In genomic region chrX:129959493-129959832, GRCh38 we compare ENCODE assay signal across 14 cellular contexts. TPM values are rescaled to one million over a fixed set of nuclear protein-coding genes. Genes with fewer than 3 reads are reported as not detected.
A peak's percentile ranks its signal among the peaks of the same experiment; 100 is the strongest.
DNase-seq lines count a peak whose midpoint lies in the region; ATAC-seq and TF ChIP-seq lines count a peak whose summit lies in the region.
"Had no signal": no experiment of that assay in that cellular context is flagged by ENCODE, and none has a peak within 500 bp of the region (broad histone marks: within the 10 kb centered on the region; RNA-seq: fewer than 3 reads in every experiment).

No MANE protein-coding gene starts in this region.

- H4K12ac ChIP-seq in trophoblast cell (ENCODE audit: low read depth, low read length), result no peak overlapping the region

- no peak overlapping the region for H2AK5ac ChIP-seq in trophoblast cell (ENCODE audit: low read length)

- BruUV-seq in Panc1 (replicated peaks; lab: Mats Ljungman, UMichigan), result no TSS peak

- H3K79me1 ChIP-seq in trophoblast cell (ENCODE audit: low read length), result peaks cover 7% of the 10 kb centered on the region

- H3K23ac ChIP-seq in trophoblast cell (ENCODE audit: low read length), result no peak overlapping the region

- H3K4me2 ChIP-seq in hepatocyte (peak overlapping the region; percentile 53), trophoblast cell (ENCODE audit: low read length) (peak overlapping the region; percentile 40)

- no peaks in the 10 kb centered on the region for H4K20me1 ChIP-seq in hepatocyte (ENCODE audit: insufficient read depth, poor library complexity, severe bottlenecking)

- ATAC-seq in Panc1 (peak; percentile 59), HG03378 (IDR thresholded peaks at IDR 0.05; ENCODE audit: unreplicated experiment) (no peak)

- intact Hi-C loops in Panc1 (cut with micrococcal nuclease; ENCODE audit: unreplicated experiment), result no loop called here

- no peak overlapping the region for H4K8ac ChIP-seq in trophoblast cell (ENCODE audit: low read depth, low read length)

- 0 out of 2 replicates have a peak overlapping the region, but pooled peaks have one; percentile 2 for H3K27ac ChIP-seq in Panc1 (ENCODE audit: low read length)
- H3K27ac ChIP-seq in hepatocyte, result no peak overlapping the region
- no peak overlapping the region for H3K27ac ChIP-seq in trophoblast cell (ENCODE audit: low read depth, low read length)

- H2BK12ac ChIP-seq in trophoblast cell (ENCODE audit: low read length), result no peak overlapping the region

- CTCF ChIA-PET in Panc1 (lab: Charles Lee), result no interaction called here

- peak; percentile 18 for DNase-seq in NCI-H146 (lab: John Stamatoyannopoulos, UW)
- no peak for DNase-seq in NCI-H146 treated with DMSO at 0.1 percent for 48 hours (lab: John Stamatoyannopoulos, UW; ENCODE audit: unreplicated experiment)
- DNase-seq in Panc1 (ENCODE audit: low read depth, low spot score), result no peak
- peak; percentile 66 for DNase-seq in hepatocyte (ENCODE audit: low spot score)
- peak; percentile 23 to 52 for DNase-seq in trophoblast cell
- no peak for DNase-seq in NCI-H2081 treated with DMSO at 0.1 percent for 48 hours (lab: John Stamatoyannopoulos, UW)
- DNase-seq in mesenteric fat pad (ENCODE audit: low spot score), result no peak
- DNase-seq: 8988T; activated naive CD4-positive, alpha-beta T cell treated with Interleukin-2 at 50 U/mL for 16 hours; esophagus squamous epithelium; GOT3; NCI-H226; RPMI8226 had no signal

- no peak overlapping the region for H3K9ac ChIP-seq in trophoblast cell (ENCODE audit: low read length)

- H3K4ac ChIP-seq in trophoblast cell (ENCODE audit: low read depth, low read length), result no peak overlapping the region

- H3K4me1 ChIP-seq in Panc1 (ENCODE audit: control insufficient read depth, insufficient read depth, low read length) (peaks cover 40% of the 10 kb centered on the region), hepatocyte (ENCODE audit: insufficient read depth) (no peaks in the 10 kb centered on the region), trophoblast cell (ENCODE audit: control insufficient read depth in 1 of 2, insufficient read depth in 2 of 2, low read length in 2 of 2) (peaks cover 18 to 22% of the 10 kb centered on the region in 2 experiments)

- no peak overlapping the region for H3K14ac ChIP-seq in trophoblast cell (ENCODE audit: low read length)

- H3K36me3 ChIP-seq in Panc1 (ENCODE audit: control insufficient read depth, insufficient read depth, low read length) (no peaks in the 10 kb centered on the region), hepatocyte (replicated peaks; ENCODE audit: insufficient read depth, low read depth) (no peaks in the 10 kb centered on the region), trophoblast cell (ENCODE audit: control insufficient read depth in 1 of 2, insufficient read depth in 2 of 2, low read length in 2 of 2) (no peaks in the 10 kb centered on the region)
- H3K36me3 ChIP-seq: esophagus squamous epithelium had no signal

- no peaks in the 10 kb centered on the region for H3K79me2 ChIP-seq in hepatocyte
- peaks cover 2% of the 10 kb centered on the region for H3K79me2 ChIP-seq in trophoblast cell (ENCODE audit: control insufficient read depth, insufficient read depth, low read length, poor library complexity)

- H3K4me3 ChIP-seq in Panc1 (ENCODE audit: low read depth in 2 of 2, low read length in 2 of 2) (peak overlapping the region in 1 of 2 experiments; percentile 26; a peak in 2 of 4 replicates), hepatocyte (no peak overlapping the region), trophoblast cell (ENCODE audit: low read depth, low read length) (no peak overlapping the region)

- H3K18ac ChIP-seq in trophoblast cell (ENCODE audit: low read length), result no peak overlapping the region

- H3K9me2 ChIP-seq in hepatocyte (replicated peaks; ENCODE audit: insufficient read depth), result no peaks in the 10 kb centered on the region

- H3K27me3 ChIP-seq in Panc1 (ENCODE audit: control insufficient read depth, insufficient read depth, low read length), result no peaks in the 10 kb centered on the region
- H3K27me3 ChIP-seq in hepatocyte, result no peaks in the 10 kb centered on the region
- no peaks in the 10 kb centered on the region for H3K27me3 ChIP-seq in trophoblast cell (ENCODE audit: insufficient read depth, low read length)
- H3K27me3 ChIP-seq: esophagus squamous epithelium had no signal

- TF ChIP-seq CTCF in Panc1 (IDR thresholded peaks at IDR 0.05) (no peak), hepatocyte (IDR thresholded peaks at IDR 0.05; ENCODE audit: poor library complexity) (no peak)

- H2BK120ac ChIP-seq in trophoblast cell (ENCODE audit: insufficient read depth, low read length, poor library complexity), result no peak overlapping the region

- in situ Hi-C loops in Panc1 (cut with HindIII; ENCODE audit: low pct_unique_long_range_greater_than_20kb, low sequenced_read_pairs), result no loop called here

- H2BK5ac ChIP-seq in trophoblast cell (ENCODE audit: low read depth, low read length, poor library complexity), result no peak overlapping the region

- no peak overlapping the region for H4K91ac ChIP-seq in trophoblast cell (ENCODE audit: low read depth, low read length)

- 48% methylated on average over 18 of the region's 19 CpGs for WGBS in hepatocyte (ENCODE audit: low lambda C conversion rate, missing lambda C conversion rate)
- WGBS in trophoblast cell (ENCODE audit: extremely low coverage, insufficient coverage, insufficient read length), result no CpG with 5 or more reads among the region's 19 CpGs

- no peaks in the 10 kb centered on the region for H3K9me3 ChIP-seq in Panc1 (ENCODE audit: control insufficient read depth, insufficient read depth, low read depth, low read length)
- no peaks in the 10 kb centered on the region for H3K9me3 ChIP-seq in hepatocyte (ENCODE audit: low read depth)
- H3K9me3 ChIP-seq in trophoblast cell (ENCODE audit: insufficient read depth, low read depth, low read length), result no peaks in the 10 kb centered on the region
- H3K9me3 ChIP-seq: esophagus squamous epithelium had no signal

- POLR2A ChIA-PET in Panc1 (lab: Charles Lee), result interaction anchor here (0.5 kb wide), 1 partner anchor 39 kb away, joined by 10 read pairs; no protein-coding TSS in a partner anchor

- H2AFZ ChIP-seq in hepatocyte (no peak overlapping the region), trophoblast cell (ENCODE audit: insufficient read depth, low read length, poor library complexity) (peak overlapping the region; percentile 86)

RNA-seq across cellular contexts. Expression of gene BCORL1, which starts 23.0 kb away (rescaled TPM):
- total RNA-seq in Panc1 (2021; ENCODE audit: unreplicated experiment), result 67.4 TPM
- polyA plus RNA-seq in Panc1 (2012; ENCODE audit: insufficient read length), result 60.7 TPM
- total RNA-seq in hepatocyte, result 3.0 and 3.4 TPM in 2 replicates
- polyA plus RNA-seq in hepatocyte, result 8.0 and 9.2 TPM in 2 replicates
- 26.2 and 26.3 TPM in 2 replicates for polyA plus RNA-seq in trophoblast cell (2013)
- total RNA-seq in mesenteric fat pad, result 42.5 TPM

RNA-seq across cellular contexts. Expression of gene UTP14A, which starts 53.5 kb away (rescaled TPM):
- total RNA-seq in Panc1 (2021; ENCODE audit: unreplicated experiment) (64.2 TPM), hepatocyte (11.4 and 13.1 TPM in 2 replicates), mesenteric fat pad (22.5 TPM)
- 38.1 TPM for polyA plus RNA-seq in Panc1 (2012; ENCODE audit: insufficient read length)
- polyA plus RNA-seq in hepatocyte, result 8.7 and 10.5 TPM in 2 replicates
- 16.0 and 16.8 TPM in 2 replicates for polyA plus RNA-seq in trophoblast cell (2013)

Comparison
In these comparisons a context has a peak if more than half of its experiments do, and no peak if none do; other contexts are left out.
1. DNase-seq: peak in NCI-H146 (single experiment), hepatocyte (single experiment) and trophoblast cell (2 of 2); none in NCI-H146 treated with DMSO at 0.1 percent for 48 hours (single experiment), Panc1 (single experiment), NCI-H2081 treated with DMSO at 0.1 percent for 48 hours (single experiment) and mesenteric fat pad (single experiment).